In genomic region chr22:32080904-32081303, GRCh38 we compare ENCODE assay signal across 8 cellular contexts. TPM values are rescaled to one million over a fixed set of nuclear protein-coding genes. Genes with fewer than 3 reads are reported as not detected.
DNase-seq lines count a peak whose midpoint lies in the region; ATAC-seq and TF ChIP-seq lines count a peak whose summit lies in the region.

No MANE protein-coding gene starts in this region.

- peaks cover 2 to 11% (median 7%) of the 10 kb centered on the region in 3 donors for H3K27me3 Mint-ChIP-seq in CD14-positive monocyte (ENCODE audit: low read depth in 3 of 3)

- no peaks in the 10 kb centered on the region for H3K4me1 ChIP-seq in iPS DF 6.9 (ENCODE audit: control insufficient read depth, insufficient read depth, low read length)

- H3K9me3 Mint-ChIP-seq in CD14-positive monocyte = no peaks in the 10 kb centered on the region
- H3K9me3 Mint-ChIP-seq in stimulated activated effector memory CD8-positive, alpha-beta T cell treated with anti-CD3 and anti-CD28 coated beads, Interleukin-12 subunit alpha, Interleukin-12 subunit beta, amount 100 ng/mL, for 72 hours = no peaks in the 10 kb centered on the region

- no peaks in the 10 kb centered on the region for H3K36me3 ChIP-seq in iPS DF 6.9 (ENCODE audit: control insufficient read depth, insufficient read depth, low read length)

- in situ Hi-C loops in GM13976 (cut with MboI; ENCODE audit: low sequenced_read_pairs, unreplicated experiment) = no loop called here

- H3K27ac ChIP-seq in iPS DF 6.9 (ENCODE audit: low read length) = no peak overlapping the region

- no peaks in the 10 kb centered on the region for H3K27me3 ChIP-seq in iPS DF 6.9 (ENCODE audit: control insufficient read depth, insufficient read depth, low read length)

- intact Hi-C loops in CD14-positive monocyte (cut with micrococcal nuclease) = loop anchor here (2.0 to 10.0 kb wide), 2 partner anchors 104 to 106 kb away; no protein-coding TSS in a partner anchor

- DNase-seq in CD14-positive monocyte (ENCODE audit: low spot score) (no peak), GM13976 (ENCODE audit: low spot score) (peak; percentile 62), NCI-H345 (lab: John Stamatoyannopoulos, UW) (peak; percentile 44), amniotic epithelial cell (ENCODE audit: low read depth) (peak; percentile 56), iPS DF 6.9 (ENCODE audit: low read depth, low spot score) (peak; percentile 31), T-helper 9 cell (no peak), OCI-M2 (lab: John Stamatoyannopoulos, UW; ENCODE audit: unreplicated experiment) (no peak)
- no peak for DNase-seq in stimulated activated effector memory CD8-positive, alpha-beta T cell treated with anti-CD3 and anti-CD28 coated beads, Interleukin-12 subunit alpha, Interleukin-12 subunit beta, amount 100 ng/mL, for 72 hours (ENCODE audit: low spot score in 2 of 2)

- no CpG with 5 or more reads among the region's 4 CpGs for WGBS in iPS DF 6.9 (ENCODE audit: insufficient coverage, insufficient read length)

- no peak overlapping the region for H3K4me3 ChIP-seq in iPS DF 6.9 (ENCODE audit: low read length)

- H3K9me3 ChIP-seq in iPS DF 6.9 (ENCODE audit: control insufficient read depth, insufficient read depth, low read length) = no peaks in the 10 kb centered on the region

- H3K27ac Mint-ChIP-seq in CD14-positive monocyte = no peak overlapping the region
- H3K27ac Mint-ChIP-seq in stimulated activated effector memory CD8-positive, alpha-beta T cell treated with anti-CD3 and anti-CD28 coated beads, Interleukin-12 subunit alpha, Interleukin-12 subunit beta, amount 100 ng/mL, for 72 hours = no peak overlapping the region

- peak; percentile 58 for ATAC-seq in stimulated activated effector memory CD8-positive, alpha-beta T cell treated with anti-CD3 and anti-CD28 coated beads, Interleukin-12 subunit alpha, Interleukin-12 subunit beta, amount 100 ng/mL, for 72 hours

- H3K36me3 Mint-ChIP-seq in CD14-positive monocyte = no peaks in the 10 kb centered on the region
- H3K36me3 Mint-ChIP-seq in stimulated activated effector memory CD8-positive, alpha-beta T cell treated with anti-CD3 and anti-CD28 coated beads, Interleukin-12 subunit alpha, Interleukin-12 subunit beta, amount 100 ng/mL, for 72 hours = no peaks in the 10 kb centered on the region

- H3K4me1 Mint-ChIP-seq in CD14-positive monocyte = peaks cover 2% of the 10 kb centered on the region
- peaks cover 5% of the 10 kb centered on the region for H3K4me1 Mint-ChIP-seq in stimulated activated effector memory CD8-positive, alpha-beta T cell treated with anti-CD3 and anti-CD28 coated beads, Interleukin-12 subunit alpha, Interleukin-12 subunit beta, amount 100 ng/mL, for 72 hours

- H3K4me3 Mint-ChIP-seq in CD14-positive monocyte = no peak overlapping the region
- no peak overlapping the region for H3K4me3 Mint-ChIP-seq in stimulated activated effector memory CD8-positive, alpha-beta T cell treated with anti-CD3 and anti-CD28 coated beads, Interleukin-12 subunit alpha, Interleukin-12 subunit beta, amount 100 ng/mL, for 72 hours

- TF ChIP-seq CTCF in CD14-positive monocyte (IDR thresholded peaks at IDR 0.05) (peak; percentile 57), GM13976 (IDR thresholded peaks at IDR 0.05; ENCODE audit: borderline replicate concordance, control extremely low read depth, extremely low read depth, insufficient read depth, missing control alignments) (peak; percentile 51)

RNA-seq across cellular contexts. Expression of gene SLC5A1, which starts 37.8 kb away (rescaled TPM):
- not detected for polyA plus RNA-seq in CD14-positive monocyte

Comparison
In these comparisons a context has a peak if more than half of its experiments do, and no peak if none do; other contexts are left out.
1. DNase-seq: peak in GM13976 (single experiment), NCI-H345 (single experiment), amniotic epithelial cell (single experiment) and iPS DF 6.9 (single experiment); none in CD14-positive monocyte (single experiment), stimulated activated effector memory CD8-positive, alpha-beta T cell treated with anti-CD3 and anti-CD28 coated beads, Interleukin-12 subunit alpha, Interleukin-12 subunit beta, amount 100 ng/mL, for 72 hours (0 of 2), T-helper 9 cell (single experiment) and OCI-M2 (single experiment).